Comparison of ENCODE assay signal across 6 cellular contexts in the genomic region with DNA sequence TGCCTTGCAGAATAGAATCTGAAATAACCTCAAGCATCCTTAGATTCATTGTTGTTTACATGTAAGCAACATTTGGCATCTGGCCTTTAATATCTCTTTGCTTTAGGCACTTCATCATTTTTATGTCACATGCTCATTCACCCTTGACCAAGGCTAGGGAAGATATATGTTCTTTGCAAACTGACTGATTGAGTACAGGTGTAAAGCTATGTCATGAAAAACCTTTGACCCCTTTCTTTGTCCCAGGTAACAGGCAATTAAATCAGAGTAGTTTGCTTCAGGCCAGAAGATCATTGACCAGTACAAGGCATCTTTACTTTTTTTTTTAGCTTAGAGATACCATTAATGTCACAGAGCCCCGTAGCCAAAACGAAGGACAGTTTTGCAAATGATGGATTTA.
"Had no signal": no experiment of that assay in that cellular context is flagged by ENCODE, and none has a peak within 500 bp of the region (broad histone marks: within the 10 kb centered on the region; RNA-seq: fewer than 3 reads in every experiment).

No MANE protein-coding gene starts in this region.

- H3K4me3 ChIP-seq: GM23338, K562 had no signal

- DNase-seq: H9, HCEC 1CT, IMR-90, KG1 had no signal

- H2AFZ ChIP-seq: GM23338 had no signal

- ATAC-seq: GM23338, K562 had no signal

- H3K4me2 ChIP-seq: GM23338 had no signal
